Comparison of ENCODE assay signal across 8 cellular contexts in the genomic region with DNA sequence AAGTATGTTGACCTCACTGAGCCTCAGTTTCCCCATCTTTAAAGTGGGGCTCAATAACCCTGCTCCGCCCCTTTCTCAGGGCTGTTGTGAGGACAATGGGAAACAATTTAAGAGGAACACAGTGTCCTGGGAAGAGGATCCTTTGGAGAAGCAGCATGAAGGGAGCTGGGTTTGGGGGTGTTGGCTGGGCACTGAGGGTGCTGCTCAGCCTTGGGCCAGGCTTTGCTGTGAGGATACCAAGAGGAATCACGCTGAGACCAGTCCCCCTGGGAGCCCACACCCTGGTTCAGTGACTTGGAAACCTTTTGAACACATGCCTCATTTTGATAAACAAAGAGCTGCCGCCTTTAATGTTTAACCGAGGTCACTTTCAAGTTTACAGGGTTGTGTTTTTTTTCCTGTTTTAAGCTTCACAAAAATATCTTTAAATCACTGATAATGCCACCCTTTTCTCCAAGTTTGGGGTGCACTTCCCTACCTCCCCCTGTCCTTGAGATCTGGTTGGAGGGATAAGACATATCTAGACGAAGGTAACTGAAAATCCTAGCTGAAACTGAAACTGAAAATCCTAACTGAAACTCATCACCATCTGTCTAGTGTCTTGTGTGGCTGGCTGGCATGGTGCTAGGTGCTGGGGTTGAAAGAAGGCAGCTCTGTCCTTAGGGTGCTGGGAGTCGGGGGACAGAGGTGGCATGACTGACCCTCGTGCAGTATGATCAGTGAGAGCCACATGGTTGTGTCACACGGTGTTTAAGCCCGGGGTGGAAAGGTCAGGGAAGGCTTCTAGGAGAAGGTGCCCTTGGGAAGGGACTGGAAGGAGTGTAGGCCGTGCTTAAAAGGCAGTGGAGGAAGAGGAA. TPM values are rescaled to one million over a fixed set of nuclear protein-coding genes. Genes with fewer than 3 reads are reported as not detected.
DNase-seq lines count a peak whose midpoint lies in the region; ATAC-seq, FAIRE-seq and TF ChIP-seq lines count a peak whose summit lies in the region.

No MANE protein-coding gene starts in this region.

- H4K20me1 ChIP-seq in SU-DHL-6 (ENCODE audit: low read depth, low read length): no peaks in the 10 kb centered on the region
- no peaks in the 10 kb centered on the region for H4K20me1 ChIP-seq in endothelial cell of umbilical vein (replicated peaks; ENCODE audit: control insufficient read depth, extremely low read depth, insufficient read depth, low read length)

- TF ChIP-seq POLR2A in heart left ventricle (IDR thresholded peaks at IDR 0.05) (no peak), endothelial cell of umbilical vein (IDR thresholded peaks at IDR 0.05; ENCODE audit: low read depth, low read length) (no peak)

- H3K27ac ChIP-seq in heart left ventricle (peak overlapping the region; percentile 86 to 98 (median 96)), SU-DHL-6 (ENCODE audit: low read depth, low read length) (no peak overlapping the region), endothelial cell of umbilical vein (ENCODE audit: insufficient read depth, low read depth, low read length) (no peak overlapping the region), parathyroid adenoma (peak overlapping the region; percentile 85)

- dilution Hi-C loops in endothelial cell of umbilical vein (cut with MboI; ENCODE audit: extremely low pct_ligation_motif_present, low sequenced_read_pairs): no loop called here

- BruUV-seq in endothelial cell of umbilical vein (replicated peaks; lab: Mats Ljungman, UMichigan): no TSS peak

- H3K27me3 ChIP-seq in heart left ventricle: no peaks in the 10 kb centered on the region
- H3K27me3 ChIP-seq in SU-DHL-6 (ENCODE audit: low read length): no peaks in the 10 kb centered on the region
- H3K27me3 ChIP-seq in endothelial cell of umbilical vein (ENCODE audit: control insufficient read depth in 2 of 2, insufficient read depth in 2 of 2, low read length in 2 of 2): no peaks in the 10 kb centered on the region
- H3K27me3 ChIP-seq in parathyroid adenoma (ENCODE audit: control insufficient read depth, insufficient read depth, low read length): no peaks in the 10 kb centered on the region

- H3K9ac ChIP-seq in SU-DHL-6 (ENCODE audit: low read length): no peak overlapping the region
- H3K9ac ChIP-seq in endothelial cell of umbilical vein (replicated peaks; ENCODE audit: extremely low read depth, insufficient read depth, low read length): no peak overlapping the region
- no peak overlapping the region for H3K9ac ChIP-seq in parathyroid adenoma

- peaks cover 0 to 34% (median 22%) of the 10 kb centered on the region in 12 donors for H3K4me1 ChIP-seq in heart left ventricle
- H3K4me1 ChIP-seq in endothelial cell of umbilical vein (ENCODE audit: control insufficient read depth, extremely low read depth, insufficient read depth, low read length): peaks cover 15% of the 10 kb centered on the region
- peaks cover 29% of the 10 kb centered on the region for H3K4me1 ChIP-seq in parathyroid adenoma

- H3K4me3 ChIP-seq in heart left ventricle: peak overlapping the region in 8 of 12 donors; percentile 66 to 80 (median 74)
- H3K4me3 ChIP-seq in SU-DHL-6 (ENCODE audit: insufficient read depth, low read length, poor library complexity, severe bottlenecking): no peak overlapping the region
- H3K4me3 ChIP-seq in endothelial cell of umbilical vein (replicated peaks in 1 of 3; ENCODE audit: insufficient read depth in 1 of 3, low read depth in 1 of 3, low read length in 3 of 3): peak overlapping the region in 1 of 3 experiments; percentile 5
- peak overlapping the region; percentile 60 for H3K4me3 ChIP-seq in parathyroid adenoma (ENCODE audit: low read depth, low read length)

- no peaks in the 10 kb centered on the region for H3K9me1 ChIP-seq in endothelial cell of umbilical vein (replicated peaks; ENCODE audit: control insufficient read depth, extremely low read depth, insufficient read depth, low read length)

- H3K4me2 ChIP-seq in SU-DHL-6 (ENCODE audit: low read depth, low read length, poor library complexity, severe bottlenecking): peak overlapping the region; percentile 41
- peak overlapping the region; percentile 8 for H3K4me2 ChIP-seq in endothelial cell of umbilical vein (ENCODE audit: insufficient read depth, low read length)
- H3K4me2 ChIP-seq in parathyroid adenoma (ENCODE audit: low read length): peak overlapping the region; percentile 63

- H3K9me3 ChIP-seq in heart left ventricle (no peaks in the 10 kb centered on the region), SU-DHL-6 (ENCODE audit: insufficient read depth, low read length) (no peaks in the 10 kb centered on the region), endothelial cell of umbilical vein (replicated peaks; ENCODE audit: control insufficient read depth, insufficient read depth, low read length) (no peaks in the 10 kb centered on the region), parathyroid adenoma (ENCODE audit: control insufficient read depth, low read length) (no peaks in the 10 kb centered on the region)

- H2AFZ ChIP-seq in SU-DHL-6 (ENCODE audit: low read depth, low read length, severe bottlenecking): peak overlapping the region; percentile 3
- H2AFZ ChIP-seq in endothelial cell of umbilical vein (ENCODE audit: low read depth, low read length): peak overlapping the region; percentile 9
- peak overlapping the region; percentile 99 for H2AFZ ChIP-seq in parathyroid adenoma

- H3K36me3 ChIP-seq in heart left ventricle (peaks cover 0 to 16% (median 0%) of the 10 kb centered on the region in 9 donors), SU-DHL-6 (ENCODE audit: low read length) (no peaks in the 10 kb centered on the region), endothelial cell of umbilical vein (ENCODE audit: control insufficient read depth in 2 of 2, extremely low read depth in 1 of 2, insufficient read depth in 2 of 2, low read length in 2 of 2) (no peaks in the 10 kb centered on the region), parathyroid adenoma (ENCODE audit: control insufficient read depth, insufficient read depth, low read length) (no peaks in the 10 kb centered on the region)

- FAIRE-seq in endothelial cell of umbilical vein (lab: Jason Lieb, UNC): peak; percentile 8

- ATAC-seq in heart left ventricle: no peak
- no peak for ATAC-seq in left ventricle myocardium superior
- peak; percentile 43 for ATAC-seq in HG03025 (IDR thresholded peaks at IDR 0.05; ENCODE audit: low FRiP score, unreplicated experiment)

- DNase-seq in heart left ventricle: peak in 3 of 5 donors; percentile 24 to 47 (median 26)
- DNase-seq in left ventricle myocardium superior: no peak
- peak; percentile 13 for DNase-seq in endothelial cell of umbilical vein (ENCODE audit: low read depth, low spot score)
- DNase-seq in DMS114 treated with DMSO at 0.1 percent for 48 hours (lab: John Stamatoyannopoulos, UW; ENCODE audit: unreplicated experiment): no peak
- no peak for DNase-seq in effector CD8-positive, alpha-beta T cell (lab: John Stamatoyannopoulos, UW)

- H3K79me2 ChIP-seq in SU-DHL-6 (ENCODE audit: insufficient read depth, low read length): no peaks in the 10 kb centered on the region
- H3K79me2 ChIP-seq in endothelial cell of umbilical vein (ENCODE audit: control insufficient read depth, insufficient read depth, low read length): no peaks in the 10 kb centered on the region
- H3K79me2 ChIP-seq in parathyroid adenoma: no peaks in the 10 kb centered on the region

- TF ChIP-seq CTCF in heart left ventricle (IDR thresholded peaks at IDR 0.05) (no peak), SU-DHL-6 (IDR thresholded peaks at IDR 0.05; ENCODE audit: insufficient read depth, low read length, poor library complexity, severe bottlenecking) (no peak), endothelial cell of umbilical vein (IDR thresholded peaks at IDR 0.05; ENCODE audit: extremely low read depth in 1 of 2, insufficient read depth in 1 of 2, low read depth in 1 of 2, low read length in 2 of 2) (no peak), parathyroid adenoma (IDR thresholded peaks at IDR 0.05) (no peak)

- WGBS in heart left ventricle, 4 donors: 45 to 55% (median 51%) methylated on average over 10 of the region's 10 CpGs

- no peaks in the 10 kb centered on the region for H3F3A ChIP-seq in SU-DHL-6 (ENCODE audit: insufficient read depth)

- CTCF ChIA-PET in endothelial cell of umbilical vein (lab: Charles Lee): interaction anchor here (0.6 to 2.4 kb wide), 9 partner anchors 12 to 470 kb away, joined by 3 to 6 read pairs (median 4); no protein-coding TSS in a partner anchor

- POLR2A ChIA-PET in endothelial cell of umbilical vein (lab: Charles Lee): no interaction called here

- H3K9me2 ChIP-seq in SU-DHL-6 (replicated peaks; ENCODE audit: insufficient read depth, low read length): no peaks in the 10 kb centered on the region

- intact Hi-C loops in heart left ventricle (cut with DNase I): loop anchor here in 5 of 10 donors (5.0 to 10.0 kb wide), 4 partner anchors 34 to 532 kb away; partner anchors contain the start of genes REPIN1 (in 3 of the 5) and ATP6V0E2 (in 1 of the 5)
- intact Hi-C loops in left ventricle myocardium superior (cut with micrococcal nuclease): no loop called here
- intact Hi-C loops in endothelial cell of umbilical vein (cut with micrococcal nuclease): no loop called here

RNA-seq across cellular contexts. Expression of gene ZNF775, which starts 27.7 kb away (rescaled TPM):
- total RNA-seq in heart left ventricle (1 to 10 TPM; 2.1 to 5.0 (median 3.3) TPM), left ventricle myocardium superior (3.0 TPM), endothelial cell of umbilical vein (8.3 and 9.7 TPM in 2 replicates)
- polyA plus RNA-seq in heart left ventricle (1 to 10 TPM; 1.8 to 4.4 TPM), endothelial cell of umbilical vein (5.8 and 7.4 TPM in 2 replicates)
- 2.6 and 4.3 TPM in 2 replicates for polyA plus RNA-seq in endothelial cell of umbilical vein (2011; cell fraction: cytosol; rRNA removed)
- 2.7 and 3.0 TPM in 2 replicates for polyA plus RNA-seq in endothelial cell of umbilical vein (2011; cell fraction: nucleus; rRNA removed)
- polyA plus RNA-seq in endothelial cell of umbilical vein (2012): 3.6 and 5.0 TPM in 2 replicates
- 2.3 and 3.7 TPM in 2 replicates for polyA minus RNA-seq in endothelial cell of umbilical vein
- 1.0 TPM for polyA minus RNA-seq in endothelial cell of umbilical vein (2011; cell fraction: cytosol; rRNA and poly(A)+ RNA removed)
- 0.58 and 2.4 TPM in 2 replicates for polyA minus RNA-seq in endothelial cell of umbilical vein (2011; cell fraction: nucleus; rRNA and poly(A)+ RNA removed)

RNA-seq across cellular contexts. Expression of gene REPIN1, which starts 38.2 kb away (rescaled TPM):
- total RNA-seq in heart left ventricle: 100 to 1,000 TPM in 5 of 9 donors, 10 to 100 TPM in 4; 90.4 to 141 (median 100) TPM
- polyA plus RNA-seq in heart left ventricle: 10 to 100 TPM; 49.8 to 79.6 TPM
- total RNA-seq in left ventricle myocardium superior: 131 TPM
- total RNA-seq in endothelial cell of umbilical vein: 139 and 140 TPM in 2 replicates
- 108 and 116 TPM in 2 replicates for polyA plus RNA-seq in endothelial cell of umbilical vein
- polyA plus RNA-seq in endothelial cell of umbilical vein (2011; cell fraction: cytosol; rRNA removed): 75.8 and 97.4 TPM in 2 replicates
- polyA plus RNA-seq in endothelial cell of umbilical vein (2011; cell fraction: nucleus; rRNA removed): 109 and 118 TPM in 2 replicates
- 79.2 and 83.8 TPM in 2 replicates for polyA plus RNA-seq in endothelial cell of umbilical vein (2012)
- polyA minus RNA-seq in endothelial cell of umbilical vein: 62.8 and 65.7 TPM in 2 replicates
- polyA minus RNA-seq in endothelial cell of umbilical vein (2011; cell fraction: cytosol; rRNA and poly(A)+ RNA removed): 54.0 TPM
- polyA minus RNA-seq in endothelial cell of umbilical vein (2011; cell fraction: nucleus; rRNA and poly(A)+ RNA removed): 37.4 and 48.4 TPM in 2 replicates

RNA-seq across cellular contexts. Expression of gene GIMAP8, which starts 43.6 kb away (rescaled TPM):
- 10 to 100 TPM; 11.3 to 36.0 (median 14.9) TPM for total RNA-seq in heart left ventricle
- 10 to 100 TPM; 11.7 to 20.3 TPM for polyA plus RNA-seq in heart left ventricle
- total RNA-seq in left ventricle myocardium superior: 16.2 TPM
- total RNA-seq in endothelial cell of umbilical vein: 67.5 and 71.8 TPM in 2 replicates
- polyA plus RNA-seq in endothelial cell of umbilical vein: 25.3 and 32.2 TPM in 2 replicates
- 36.2 and 42.4 TPM in 2 replicates for polyA plus RNA-seq in endothelial cell of umbilical vein (2011; cell fraction: cytosol; rRNA removed)
- polyA plus RNA-seq in endothelial cell of umbilical vein (2011; cell fraction: nucleus; rRNA removed): 51.4 and 53.1 TPM in 2 replicates
- 23.3 and 30.6 TPM in 2 replicates for polyA plus RNA-seq in endothelial cell of umbilical vein (2012)
- polyA minus RNA-seq in endothelial cell of umbilical vein: 61.1 and 65.6 TPM in 2 replicates
- not detected for polyA minus RNA-seq in endothelial cell of umbilical vein (2011; cell fraction: cytosol; rRNA and poly(A)+ RNA removed)
- 31.7 and 33.7 TPM in 2 replicates for polyA minus RNA-seq in endothelial cell of umbilical vein (2011; cell fraction: nucleus; rRNA and poly(A)+ RNA removed)

Comparison
In these comparisons a context has a peak if more than half of its experiments do, and no peak if none do; other contexts are left out.
1. DNase-seq: peak in heart left ventricle (3 of 5) and endothelial cell of umbilical vein (single experiment); none in left ventricle myocardium superior (single experiment), DMS114 treated with DMSO at 0.1 percent for 48 hours (single experiment) and effector CD8-positive, alpha-beta T cell (single experiment).
2. H3K27ac ChIP-seq: peak in heart left ventricle (12 of 12) and parathyroid adenoma (single experiment); none in SU-DHL-6 (single experiment) and endothelial cell of umbilical vein (single experiment).
3. H2AFZ ChIP-seq: peak in every context shown above with its lines; median percentile 99 in parathyroid adenoma; 9 in endothelial cell of umbilical vein; 3 in SU-DHL-6.
4. H3K4me2 ChIP-seq: peak in every context shown above with its lines; median percentile 63 in parathyroid adenoma; 41 in SU-DHL-6; 8 in endothelial cell of umbilical vein.